In genomic region chr2:68303033-68303901, GRCh38 we compare ENCODE assay signal across 22 cellular contexts. TPM values are rescaled to one million over a fixed set of nuclear protein-coding genes. Genes with fewer than 3 reads are reported as not detected.
"Had no signal": no experiment of that assay in that cellular context is flagged by ENCODE, and none has a peak within 500 bp of the region (broad histone marks: within the 10 kb centered on the region; RNA-seq: fewer than 3 reads in every experiment).

No MANE protein-coding gene starts in this region.

- ATAC-seq: activated CD8-positive, alpha-beta memory T cell treated with anti-CD3 and anti-CD28 coated beads, Interleukin-2, amount 10 ng/mL, durations not matched to agents 7 days and 5 days had no signal

- H3K9me3 ChIP-seq: MG63 had no signal

- FAIRE-seq: astrocyte had no signal

- H3K27ac ChIP-seq: PC-9, SK-N-MC had no signal

- H2AFZ ChIP-seq: PC-9 had no signal

- H3K27me3 ChIP-seq: MG63 had no signal

- H3K4me2 ChIP-seq: PC-9 had no signal

- DNase-seq: activated B cell treated with CpG ODN at 0.5 μM for 24 hours; activated CD4-positive, alpha-beta T cell treated with anti-CD3 and anti-CD28 coated beads for 1 hour; activated CD4-positive, alpha-beta T cell treated with anti-CD3 and anti-CD28 coated beads, Interleukin-2, amount 10 ng/mL, durations not matched to agents 24 days and 14 days; activated CD4-positive, alpha-beta T cell treated with anti-CD3 and anti-CD28 coated beads, Interleukin-2, amount 50 U/mL, for 48 hours; activated CD8-positive, alpha-beta memory T cell treated with anti-CD3 and anti-CD28 coated beads, Interleukin-2, amount 10 ng/mL, durations not matched to agents 7 days and 5 days; activated effector memory CD4-positive, alpha-beta T cell treated with anti-CD3 and anti-CD28 coated beads, Interleukin-2, amount 50 U/mL, for 16 hours; activated naive CD4-positive, alpha-beta T cell treated with anti-CD3 and anti-CD28 coated beads for 36 hours; activated T-cell treated with anti-CD3 and anti-CD28 coated beads, Interleukin-2, amount 50 U/mL, for 24 hours; amygdala; KG1; MG63; NCI-H1105; NCI-H1436; NCI-H1694 treated with DMSO at 0.1 percent for 48 hours; NCI-H2029 treated with DMSO at 0.1 percent for 48 hours; NCI-H524; PC-9; SW 1271 had no signal

- H3K4me3 ChIP-seq: MG63, PC-9, SK-N-MC had no signal

RNA-seq across cellular contexts. Expression of gene CNRIP1, which starts 16.5 kb away (rescaled TPM):
- total RNA-seq: activated B cell treated with CpG ODN at 0.5 μM for 24 hours; activated CD4-positive, alpha-beta T cell treated with anti-CD3 and anti-CD28 coated beads, Interleukin-2, amount 10 ng/mL, durations not matched to agents 24 days and 14 days; activated CD8-positive, alpha-beta memory T cell treated with anti-CD3 and anti-CD28 coated beads, Interleukin-2, amount 10 ng/mL, durations not matched to agents 7 days and 5 days; activated naive CD4-positive, alpha-beta T cell treated with anti-CD3 and anti-CD28 coated beads for 36 hours; activated T-helper 1 cell treated with anti-CD3 and anti-CD28 coated beads, Interleukin-12 subunit alpha, Interleukin-12 subunit beta, Interleukin-2, Interleukin-4 antibody, amounts not matched to agents 30 ng/mL and 10 ng/mL and 1 ng/mL, durations not matched to agents 14 hours and 24 hours and 36 hours; PC-9; T-helper 1 cell treated with Interleukin-12 subunit alpha and Interleukin-12 subunit beta and Interleukin-4 antibody, amounts not matched to agents 30 ng/mL and 1 ng/mL, for 36 hours had no signal
